1 cellular context compared by ENCODE assay signal in the genomic region with DNA sequence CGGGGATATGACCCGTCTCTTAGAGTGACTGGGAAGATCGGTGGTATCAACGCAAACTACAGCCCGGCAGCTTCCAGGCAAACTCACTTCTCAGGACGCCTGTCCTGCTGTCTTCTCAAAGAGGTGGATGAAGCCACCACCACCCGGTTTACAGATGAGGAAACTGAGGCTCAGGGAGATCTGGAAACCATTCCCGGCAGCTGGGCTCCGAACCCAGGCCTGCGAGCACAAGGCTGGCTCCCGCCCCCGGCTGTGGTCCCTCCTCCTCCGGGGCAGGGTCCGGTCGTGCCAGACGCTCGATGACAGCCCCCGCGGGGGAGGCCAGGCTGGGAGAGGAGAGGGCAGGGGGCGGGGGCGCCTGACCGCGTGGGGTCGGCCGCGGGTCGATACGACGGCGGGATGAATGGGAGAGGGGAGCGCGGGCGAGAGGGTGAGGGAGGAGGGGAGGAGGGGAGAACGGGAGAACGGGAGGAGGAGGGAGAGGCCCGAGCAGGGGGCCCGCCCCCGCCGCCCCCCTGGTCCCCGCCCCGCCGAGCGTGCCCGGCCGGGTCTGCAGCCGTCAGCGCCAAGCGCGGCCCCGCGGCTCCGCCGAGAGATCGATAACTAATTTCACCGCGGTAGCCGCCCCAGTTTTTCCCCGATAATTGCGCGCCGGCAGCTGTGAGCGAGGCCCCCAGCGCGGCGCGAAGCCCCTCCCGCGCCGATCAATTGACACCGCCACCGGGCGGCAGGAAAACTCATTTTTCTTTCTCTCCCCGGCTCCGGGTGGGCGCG.
TF ChIP-seq lines count a peak whose summit lies in the region.

No MANE protein-coding gene starts in this region.

TF ChIP-seq in HepG2, 621 proteins besides CTCF, POLR2A, EP300 and RAD21 (continued from another document and continues in another):
- TF ChIP-seq, protein P1, sequence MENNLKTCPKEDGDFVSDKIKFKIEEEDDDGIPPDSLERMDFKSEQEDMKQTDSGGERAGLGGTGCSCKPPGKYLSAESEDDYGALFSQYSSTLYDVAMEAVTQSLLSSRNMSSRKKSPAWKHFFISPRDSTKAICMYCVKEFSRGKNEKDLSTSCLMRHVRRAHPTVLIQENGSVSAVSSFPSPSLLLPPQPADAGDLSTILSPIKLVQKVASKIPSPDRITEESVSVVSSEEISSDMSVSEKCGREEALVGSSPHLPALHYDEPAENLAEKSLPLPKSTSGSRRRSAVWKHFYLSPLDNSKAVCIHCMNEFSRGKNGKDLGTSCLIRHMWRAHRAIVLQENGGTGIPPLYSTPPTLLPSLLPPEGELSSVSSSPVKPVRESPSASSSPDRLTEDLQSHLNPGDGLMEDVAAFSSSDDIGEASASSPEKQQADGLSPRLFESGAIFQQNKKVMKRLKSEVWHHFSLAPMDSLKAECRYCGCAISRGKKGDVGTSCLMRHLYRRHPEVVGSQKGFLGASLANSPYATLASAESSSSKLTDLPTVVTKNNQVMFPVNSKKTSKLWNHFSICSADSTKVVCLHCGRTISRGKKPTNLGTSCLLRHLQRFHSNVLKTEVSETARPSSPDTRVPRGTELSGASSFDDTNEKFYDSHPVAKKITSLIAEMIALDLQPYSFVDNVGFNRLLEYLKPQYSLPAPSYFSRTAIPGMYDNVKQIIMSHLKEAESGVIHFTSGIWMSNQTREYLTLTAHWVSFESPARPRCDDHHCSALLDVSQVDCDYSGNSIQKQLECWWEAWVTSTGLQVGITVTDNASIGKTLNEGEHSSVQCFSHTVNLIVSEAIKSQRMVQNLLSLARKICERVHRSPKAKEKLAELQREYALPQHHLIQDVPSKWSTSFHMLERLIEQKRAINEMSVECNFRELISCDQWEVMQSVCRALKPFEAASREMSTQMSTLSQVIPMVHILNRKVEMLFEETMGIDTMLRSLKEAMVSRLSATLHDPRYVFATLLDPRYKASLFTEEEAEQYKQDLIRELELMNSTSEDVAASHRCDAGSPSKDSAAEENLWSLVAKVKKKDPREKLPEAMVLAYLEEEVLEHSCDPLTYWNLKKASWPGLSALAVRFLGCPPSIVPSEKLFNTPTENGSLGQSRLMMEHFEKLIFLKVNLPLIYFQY (CRISPR knock-in tag; IDR thresholded peaks at IDR 0.05; ENCODE audit: borderline replicate concordance), result no peak
- no peak for TF ChIP-seq ZNF432 (CRISPR knock-in tag; IDR thresholded peaks at IDR 0.05; ENCODE audit: borderline replicate concordance)
- TF ChIP-seq, protein P2, sequence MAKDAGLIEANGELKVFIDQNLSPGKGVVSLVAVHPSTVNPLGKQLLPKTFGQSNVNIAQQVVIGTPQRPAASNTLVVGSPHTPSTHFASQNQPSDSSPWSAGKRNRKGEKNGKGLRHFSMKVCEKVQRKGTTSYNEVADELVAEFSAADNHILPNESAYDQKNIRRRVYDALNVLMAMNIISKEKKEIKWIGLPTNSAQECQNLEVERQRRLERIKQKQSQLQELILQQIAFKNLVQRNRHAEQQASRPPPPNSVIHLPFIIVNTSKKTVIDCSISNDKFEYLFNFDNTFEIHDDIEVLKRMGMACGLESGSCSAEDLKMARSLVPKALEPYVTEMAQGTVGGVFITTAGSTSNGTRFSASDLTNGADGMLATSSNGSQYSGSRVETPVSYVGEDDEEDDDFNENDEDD (CRISPR knock-in tag; IDR thresholded peaks at IDR 0.05; ENCODE audit: borderline replicate concordance), result no peak
- TF ChIP-seq ZNF383 (CRISPR knock-in tag; IDR thresholded peaks at IDR 0.05; ENCODE audit: borderline replicate concordance), result no peak
- peak; percentile 33; the same call in 1 of the 2 replicates for TF ChIP-seq SP2 (CRISPR knock-in tag; IDR thresholded peaks at IDR 0.05)
- TF ChIP-seq, protein P3, sequence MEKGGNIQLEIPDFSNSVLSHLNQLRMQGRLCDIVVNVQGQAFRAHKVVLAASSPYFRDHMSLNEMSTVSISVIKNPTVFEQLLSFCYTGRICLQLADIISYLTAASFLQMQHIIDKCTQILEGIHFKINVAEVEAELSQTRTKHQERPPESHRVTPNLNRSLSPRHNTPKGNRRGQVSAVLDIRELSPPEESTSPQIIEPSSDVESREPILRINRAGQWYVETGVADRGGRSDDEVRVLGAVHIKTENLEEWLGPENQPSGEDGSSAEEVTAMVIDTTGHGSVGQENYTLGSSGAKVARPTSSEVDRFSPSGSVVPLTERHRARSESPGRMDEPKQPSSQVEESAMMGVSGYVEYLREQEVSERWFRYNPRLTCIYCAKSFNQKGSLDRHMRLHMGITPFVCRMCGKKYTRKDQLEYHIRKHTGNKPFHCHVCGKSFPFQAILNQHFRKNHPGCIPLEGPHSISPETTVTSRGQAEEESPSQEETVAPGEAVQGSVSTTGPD (CRISPR knock-in tag; IDR thresholded peaks at IDR 0.05), result no peak
- TF ChIP-seq, protein P4, sequence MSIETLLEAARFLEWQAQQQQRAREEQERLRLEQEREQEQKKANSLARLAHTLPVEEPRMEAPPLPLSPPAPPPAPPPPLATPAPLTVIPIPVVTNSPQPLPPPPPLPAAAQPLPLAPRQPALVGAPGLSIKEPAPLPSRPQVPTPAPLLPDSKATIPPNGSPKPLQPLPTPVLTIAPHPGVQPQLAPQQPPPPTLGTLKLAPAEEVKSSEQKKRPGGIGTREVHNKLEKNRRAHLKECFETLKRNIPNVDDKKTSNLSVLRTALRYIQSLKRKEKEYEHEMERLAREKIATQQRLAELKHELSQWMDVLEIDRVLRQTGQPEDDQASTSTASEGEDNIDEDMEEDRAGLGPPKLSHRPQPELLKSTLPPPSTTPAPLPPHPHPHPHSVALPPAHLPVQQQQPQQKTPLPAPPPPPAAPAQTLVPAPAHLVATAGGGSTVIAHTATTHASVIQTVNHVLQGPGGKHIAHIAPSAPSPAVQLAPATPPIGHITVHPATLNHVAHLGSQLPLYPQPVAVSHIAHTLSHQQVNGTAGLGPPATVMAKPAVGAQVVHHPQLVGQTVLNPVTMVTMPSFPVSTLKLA (IDR thresholded peaks at IDR 0.05), result no peak
- TF ChIP-seq ZMYM3 (CRISPR knock-in tag; IDR thresholded peaks at IDR 0.05), result peak; percentile 78
- no peak for TF ChIP-seq ZSCAN20 (CRISPR knock-in tag; IDR thresholded peaks at IDR 0.05; ENCODE audit: borderline replicate concordance)
- no peak for TF ChIP-seq PRMT3 (CRISPR knock-in tag; IDR thresholded peaks at IDR 0.05; ENCODE audit: borderline replicate concordance, low read depth)
- TF ChIP-seq NR2F6 (IDR thresholded peaks at IDR 0.05), result no peak
- TF ChIP-seq NR2F6 (CRISPR knock-in tag; IDR thresholded peaks at IDR 0.05), result no peak
- TF ChIP-seq, protein P5, sequence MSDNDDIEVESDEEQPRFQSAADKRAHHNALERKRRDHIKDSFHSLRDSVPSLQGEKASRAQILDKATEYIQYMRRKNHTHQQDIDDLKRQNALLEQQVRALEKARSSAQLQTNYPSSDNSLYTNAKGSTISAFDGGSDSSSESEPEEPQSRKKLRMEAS (IDR thresholded peaks at IDR 0.05), result peak; percentile 86
- TF ChIP-seq IRX3 (CRISPR knock-in tag; IDR thresholded peaks at IDR 0.05; ENCODE audit: borderline replicate concordance, low read depth), result peak; percentile 45; the same call in 1 of the 2 replicates
- peak; percentile 100 for TF ChIP-seq ZNF746 (CRISPR knock-in tag; IDR thresholded peaks at IDR 0.05)
- TF ChIP-seq, protein P6, sequence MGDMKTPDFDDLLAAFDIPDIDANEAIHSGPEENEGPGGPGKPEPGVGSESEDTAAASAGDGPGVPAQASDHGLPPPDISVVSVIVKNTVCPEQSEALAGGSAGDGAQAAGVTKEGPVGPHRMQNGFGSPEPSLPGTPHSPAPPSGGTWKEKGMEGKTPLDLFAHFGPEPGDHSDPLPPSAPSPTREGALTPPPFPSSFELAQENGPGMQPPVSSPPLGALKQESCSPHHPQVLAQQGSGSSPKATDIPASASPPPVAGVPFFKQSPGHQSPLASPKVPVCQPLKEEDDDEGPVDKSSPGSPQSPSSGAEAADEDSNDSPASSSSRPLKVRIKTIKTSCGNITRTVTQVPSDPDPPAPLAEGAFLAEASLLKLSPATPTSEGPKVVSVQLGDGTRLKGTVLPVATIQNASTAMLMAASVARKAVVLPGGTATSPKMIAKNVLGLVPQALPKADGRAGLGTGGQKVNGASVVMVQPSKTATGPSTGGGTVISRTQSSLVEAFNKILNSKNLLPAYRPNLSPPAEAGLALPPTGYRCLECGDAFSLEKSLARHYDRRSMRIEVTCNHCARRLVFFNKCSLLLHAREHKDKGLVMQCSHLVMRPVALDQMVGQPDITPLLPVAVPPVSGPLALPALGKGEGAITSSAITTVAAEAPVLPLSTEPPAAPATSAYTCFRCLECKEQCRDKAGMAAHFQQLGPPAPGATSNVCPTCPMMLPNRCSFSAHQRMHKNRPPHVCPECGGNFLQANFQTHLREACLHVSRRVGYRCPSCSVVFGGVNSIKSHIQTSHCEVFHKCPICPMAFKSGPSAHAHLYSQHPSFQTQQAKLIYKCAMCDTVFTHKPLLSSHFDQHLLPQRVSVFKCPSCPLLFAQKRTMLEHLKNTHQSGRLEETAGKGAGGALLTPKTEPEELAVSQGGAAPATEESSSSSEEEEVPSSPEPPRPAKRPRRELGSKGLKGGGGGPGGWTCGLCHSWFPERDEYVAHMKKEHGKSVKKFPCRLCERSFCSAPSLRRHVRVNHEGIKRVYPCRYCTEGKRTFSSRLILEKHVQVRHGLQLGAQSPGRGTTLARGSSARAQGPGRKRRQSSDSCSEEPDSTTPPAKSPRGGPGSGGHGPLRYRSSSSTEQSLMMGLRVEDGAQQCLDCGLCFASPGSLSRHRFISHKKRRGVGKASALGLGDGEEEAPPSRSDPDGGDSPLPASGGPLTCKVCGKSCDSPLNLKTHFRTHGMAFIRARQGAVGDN (CRISPR knock-in tag; IDR thresholded peaks at IDR 0.05), result peak; percentile 81
- TF ChIP-seq RFX3 (CRISPR knock-in tag; IDR thresholded peaks at IDR 0.05), result no peak
- TF ChIP-seq ZBTB1 (CRISPR knock-in tag; IDR thresholded peaks at IDR 0.05; ENCODE audit: borderline replicate concordance), result no peak
- TF ChIP-seq CCDC6 (CRISPR knock-in tag; IDR thresholded peaks at IDR 0.05), result no peak
- no peak for TF ChIP-seq HCFC1 (IDR thresholded peaks at IDR 0.05; ENCODE audit: low read depth, low read length)
- TF ChIP-seq, protein P7, sequence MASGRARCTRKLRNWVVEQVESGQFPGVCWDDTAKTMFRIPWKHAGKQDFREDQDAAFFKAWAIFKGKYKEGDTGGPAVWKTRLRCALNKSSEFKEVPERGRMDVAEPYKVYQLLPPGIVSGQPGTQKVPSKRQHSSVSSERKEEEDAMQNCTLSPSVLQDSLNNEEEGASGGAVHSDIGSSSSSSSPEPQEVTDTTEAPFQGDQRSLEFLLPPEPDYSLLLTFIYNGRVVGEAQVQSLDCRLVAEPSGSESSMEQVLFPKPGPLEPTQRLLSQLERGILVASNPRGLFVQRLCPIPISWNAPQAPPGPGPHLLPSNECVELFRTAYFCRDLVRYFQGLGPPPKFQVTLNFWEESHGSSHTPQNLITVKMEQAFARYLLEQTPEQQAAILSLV (CRISPR knock-in tag; IDR thresholded peaks at IDR 0.05; ENCODE audit: borderline replicate concordance), result no peak
- TF ChIP-seq, protein P8, sequence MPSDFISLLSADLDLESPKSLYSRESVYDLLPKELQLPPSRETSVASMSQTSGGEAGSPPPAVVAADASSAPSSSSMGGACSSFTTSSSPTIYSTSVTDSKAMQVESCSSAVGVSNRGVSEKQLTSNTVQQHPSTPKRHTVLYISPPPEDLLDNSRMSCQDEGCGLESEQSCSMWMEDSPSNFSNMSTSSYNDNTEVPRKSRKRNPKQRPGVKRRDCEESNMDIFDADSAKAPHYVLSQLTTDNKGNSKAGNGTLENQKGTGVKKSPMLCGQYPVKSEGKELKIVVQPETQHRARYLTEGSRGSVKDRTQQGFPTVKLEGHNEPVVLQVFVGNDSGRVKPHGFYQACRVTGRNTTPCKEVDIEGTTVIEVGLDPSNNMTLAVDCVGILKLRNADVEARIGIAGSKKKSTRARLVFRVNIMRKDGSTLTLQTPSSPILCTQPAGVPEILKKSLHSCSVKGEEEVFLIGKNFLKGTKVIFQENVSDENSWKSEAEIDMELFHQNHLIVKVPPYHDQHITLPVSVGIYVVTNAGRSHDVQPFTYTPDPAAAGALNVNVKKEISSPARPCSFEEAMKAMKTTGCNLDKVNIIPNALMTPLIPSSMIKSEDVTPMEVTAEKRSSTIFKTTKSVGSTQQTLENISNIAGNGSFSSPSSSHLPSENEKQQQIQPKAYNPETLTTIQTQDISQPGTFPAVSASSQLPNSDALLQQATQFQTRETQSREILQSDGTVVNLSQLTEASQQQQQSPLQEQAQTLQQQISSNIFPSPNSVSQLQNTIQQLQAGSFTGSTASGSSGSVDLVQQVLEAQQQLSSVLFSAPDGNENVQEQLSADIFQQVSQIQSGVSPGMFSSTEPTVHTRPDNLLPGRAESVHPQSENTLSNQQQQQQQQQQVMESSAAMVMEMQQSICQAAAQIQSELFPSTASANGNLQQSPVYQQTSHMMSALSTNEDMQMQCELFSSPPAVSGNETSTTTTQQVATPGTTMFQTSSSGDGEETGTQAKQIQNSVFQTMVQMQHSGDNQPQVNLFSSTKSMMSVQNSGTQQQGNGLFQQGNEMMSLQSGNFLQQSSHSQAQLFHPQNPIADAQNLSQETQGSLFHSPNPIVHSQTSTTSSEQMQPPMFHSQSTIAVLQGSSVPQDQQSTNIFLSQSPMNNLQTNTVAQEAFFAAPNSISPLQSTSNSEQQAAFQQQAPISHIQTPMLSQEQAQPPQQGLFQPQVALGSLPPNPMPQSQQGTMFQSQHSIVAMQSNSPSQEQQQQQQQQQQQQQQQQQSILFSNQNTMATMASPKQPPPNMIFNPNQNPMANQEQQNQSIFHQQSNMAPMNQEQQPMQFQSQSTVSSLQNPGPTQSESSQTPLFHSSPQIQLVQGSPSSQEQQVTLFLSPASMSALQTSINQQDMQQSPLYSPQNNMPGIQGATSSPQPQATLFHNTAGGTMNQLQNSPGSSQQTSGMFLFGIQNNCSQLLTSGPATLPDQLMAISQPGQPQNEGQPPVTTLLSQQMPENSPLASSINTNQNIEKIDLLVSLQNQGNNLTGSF (CRISPR knock-in tag; IDR thresholded peaks at IDR 0.05), result no peak
- 0 out of 2 replicates have a peak, but pooled peaks have one; percentile 22 for TF ChIP-seq HOXD1 (CRISPR knock-in tag; IDR thresholded peaks at IDR 0.05)
- TF ChIP-seq ELF3 (CRISPR knock-in tag; IDR thresholded peaks at IDR 0.05), result no peak
- TF ChIP-seq, protein P9, sequence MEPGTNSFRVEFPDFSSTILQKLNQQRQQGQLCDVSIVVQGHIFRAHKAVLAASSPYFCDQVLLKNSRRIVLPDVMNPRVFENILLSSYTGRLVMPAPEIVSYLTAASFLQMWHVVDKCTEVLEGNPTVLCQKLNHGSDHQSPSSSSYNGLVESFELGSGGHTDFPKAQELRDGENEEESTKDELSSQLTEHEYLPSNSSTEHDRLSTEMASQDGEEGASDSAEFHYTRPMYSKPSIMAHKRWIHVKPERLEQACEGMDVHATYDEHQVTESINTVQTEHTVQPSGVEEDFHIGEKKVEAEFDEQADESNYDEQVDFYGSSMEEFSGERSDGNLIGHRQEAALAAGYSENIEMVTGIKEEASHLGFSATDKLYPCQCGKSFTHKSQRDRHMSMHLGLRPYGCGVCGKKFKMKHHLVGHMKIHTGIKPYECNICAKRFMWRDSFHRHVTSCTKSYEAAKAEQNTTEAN (CRISPR knock-in tag; conservative IDR thresholded peaks at IDR 0.05), result no peak
- TF ChIP-seq ATF7-NPFF (CRISPR knock-in tag; IDR thresholded peaks at IDR 0.05; ENCODE audit: low read depth), result no peak
- TF ChIP-seq KDM4B (CRISPR knock-in tag; IDR thresholded peaks at IDR 0.05), result no peak
- peak; percentile 23; the same call in 1 of the 2 replicates for TF ChIP-seq MIXL1 (CRISPR knock-in tag; IDR thresholded peaks at IDR 0.05)
- no peak for TF ChIP-seq ZNF598 (CRISPR knock-in tag; IDR thresholded peaks at IDR 0.05; ENCODE audit: borderline replicate concordance)
- TF ChIP-seq ZNF75D (CRISPR knock-in tag; IDR thresholded peaks at IDR 0.05; ENCODE audit: borderline replicate concordance), result no peak
- peak; percentile 47; the same call in 1 of the 2 replicates for TF ChIP-seq MAZ (IDR thresholded peaks at IDR 0.05; ENCODE audit: borderline replicate concordance, low read depth, low read length)
- TF ChIP-seq MAZ (CRISPR knock-in tag; IDR thresholded peaks at IDR 0.05; ENCODE audit: low read depth), result peak; percentile 91
